In the genomic region with DNA sequence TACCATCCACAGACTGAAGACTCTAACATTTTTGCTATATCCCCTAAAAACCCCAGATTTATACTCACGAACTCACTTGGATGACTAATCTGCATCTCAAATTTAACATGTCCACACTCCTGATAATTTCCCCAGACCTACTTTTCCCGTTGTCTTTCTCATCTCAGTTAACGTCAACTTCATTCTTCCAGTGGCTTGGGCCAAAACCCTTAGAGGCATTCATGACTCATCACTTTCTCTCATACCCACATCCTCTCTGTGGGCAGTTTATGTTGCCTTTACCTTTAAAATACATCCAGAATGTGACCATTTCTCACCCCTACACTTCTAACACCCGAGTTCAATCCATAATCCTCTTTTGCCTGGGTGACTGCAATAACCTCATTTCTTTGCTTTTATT, we compare ENCODE assay signal across 10 cellular contexts.
A peak's percentile ranks its signal among the peaks of the same experiment; 100 is the strongest.
DNase-seq lines count a peak whose midpoint lies in the region; ATAC-seq and TF ChIP-seq lines count a peak whose summit lies in the region.
"Had no signal": no experiment of that assay in that cellular context is flagged by ENCODE, and none has a peak within 500 bp of the region (broad histone marks: within the 10 kb centered on the region; RNA-seq: fewer than 3 reads in every experiment).

No MANE protein-coding gene starts in this region.

- TF ChIP-seq CTCF in AG09319 (IDR thresholded peaks at IDR 0.05; ENCODE audit: low read depth, low read length) (no peak), GM10266 (IDR thresholded peaks at IDR 0.05; ENCODE audit: control insufficient read depth, insufficient read depth, low read depth, missing control alignments) (no peak)

- ATAC-seq in GM21737 (IDR thresholded peaks at IDR 0.05; ENCODE audit: unreplicated experiment) (peak; percentile 62), HG03571 (IDR thresholded peaks at IDR 0.05; ENCODE audit: unreplicated experiment) (no peak), HG02571 (IDR thresholded peaks at IDR 0.05; ENCODE audit: unreplicated experiment) (no peak)

- peak; percentile 5 for DNase-seq in AG09319 (ENCODE audit: extremely low read depth, low read depth)
- DNase-seq in LHCN-M2 (ENCODE audit: low read depth) = peak; percentile 95
- DNase-seq in GM10266 (ENCODE audit: extremely low spot score) = no peak
- no peak for DNase-seq in NCI-H2227 (lab: John Stamatoyannopoulos, UW; ENCODE audit: unreplicated experiment)
- DNase-seq: activated CD4-positive, alpha-beta memory T cell treated with anti-CD3 and anti-CD28 coated beads for 36 hours had no signal

- peak overlapping the region; percentile 10 for H3K27ac ChIP-seq in cingulate gyrus (ENCODE audit: low read depth, low read length)
- H3K27ac ChIP-seq: neutrophil had no signal

Comparison
In these comparisons a context has a peak if more than half of its experiments do, and no peak if none do; other contexts are left out.
1. DNase-seq: peak in AG09319 (single experiment) and LHCN-M2 (single experiment); none in GM10266 (single experiment) and NCI-H2227 (single experiment).